In genomic region chr1:183472488-183473285, GRCh38 we compare ENCODE assay signal across 8 cellular contexts. TPM values are rescaled to one million over a fixed set of nuclear protein-coding genes. Genes with fewer than 3 reads are reported as not detected.
DNase-seq lines count a peak whose midpoint lies in the region; ATAC-seq and TF ChIP-seq lines count a peak whose summit lies in the region.

Gene SMG7, plus strand, starts transcription at chr1:183472499. Its CDS starts 122 bp downstream, at chr1:183472621.

- peak within 1 kb of the TSS; percentile 88 to 94 (median 89) for H3K4me3 Mint-ChIP-seq in brain

- H3K36me3 Mint-ChIP-seq in brain = no peaks in the 10 kb centered on the region

- H3K27me3 Mint-ChIP-seq in brain = peaks cover 15% of the 10 kb centered on the region

- peak within 1 kb of the TSS; percentile 100 for H3K27ac Mint-ChIP-seq in brain

- intact Hi-C loops in T-helper 1 cell treated with Interleukin-12 subunit alpha and Interleukin-12 subunit beta and Interleukin-4 antibody, amounts not matched to agents 30 ng/mL and 1 ng/mL, for 36 hours (cut with micrococcal nuclease) = loop anchor here (2.0 to 10.0 kb wide), 4 partner anchors 578 to 1502 kb away; partner anchors contain the start of genes C1orf21, NIBAN1, RNASEL and TSEN15

- DNase-seq in CD1c-positive myeloid dendritic cell (ENCODE audit: extremely low spot score) (peak; percentile 80), iPS-NIHi7 (ENCODE audit: extremely low spot score) (peak; percentile 44), SHP77 treated with DMSO at 0.1 percent for 48 hours (lab: John Stamatoyannopoulos, UW) (no peak)
- DNase-seq in stimulated activated CD4-positive, alpha-beta T cell treated with anti-CD3 and anti-CD28 coated beads, Interleukin-12 subunit alpha, Interleukin-12 subunit beta, amount 100 ng/mL, for 24 hours (ENCODE audit: low read depth in 2 of 2) = peak; percentile 19 to 39

- ATAC-seq in GM19351 (IDR thresholded peaks at IDR 0.05; ENCODE audit: unreplicated experiment) = peak; percentile 15
- ATAC-seq in HG03565 (IDR thresholded peaks at IDR 0.05; ENCODE audit: unreplicated experiment) = peak; percentile 8

- peaks cover 0 to 6% (median 0%) of the 10 kb centered on the region in 5 experiments for H3K9me3 Mint-ChIP-seq in brain

- no peak for TF ChIP-seq CTCF in brain (conservative IDR thresholded peaks at IDR 0.05)

- peaks cover 29% of the 10 kb centered on the region for H3K4me1 Mint-ChIP-seq in brain

RNA-seq across cellular contexts. Expression of gene SMG7, which starts in this region (rescaled TPM):
- 82.6 and 83.3 TPM in 2 replicates for total RNA-seq in T-helper 1 cell treated with Interleukin-12 subunit alpha and Interleukin-12 subunit beta and Interleukin-4 antibody, amounts not matched to agents 30 ng/mL and 1 ng/mL, for 36 hours
- 71.0 TPM for polyA plus RNA-seq in brain (ENCODE audit: insufficient read depth, low read depth, low replicate concordance)
